ENCODE assay signal across 13 cellular contexts in the genomic region with DNA sequence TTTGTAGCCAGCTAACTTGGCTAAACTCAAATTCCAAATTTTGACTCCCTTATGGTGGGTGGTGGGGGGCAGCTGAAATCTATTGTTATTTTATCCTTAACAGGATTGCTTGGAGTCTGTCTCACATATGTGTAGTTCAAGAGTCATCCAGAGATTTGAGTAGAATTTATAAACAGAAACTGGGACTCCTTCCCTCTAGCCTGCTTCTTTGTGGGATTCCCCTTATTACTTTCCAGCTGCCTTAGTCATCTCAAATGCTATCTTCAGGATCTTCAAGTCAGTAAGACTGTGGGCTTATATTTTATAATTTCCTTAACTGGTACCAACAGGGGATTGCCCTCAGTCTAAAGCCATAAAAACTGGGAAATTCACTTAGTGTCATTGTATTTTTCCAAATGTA. TPM values are rescaled to one million over a fixed set of nuclear protein-coding genes. Genes with fewer than 3 reads are reported as not detected.
DNase-seq lines count a peak whose midpoint lies in the region; TF ChIP-seq lines count a peak whose summit lies in the region.
"Had no signal": no experiment of that assay in that cellular context is flagged by ENCODE, and none has a peak within 500 bp of the region (broad histone marks: within the 10 kb centered on the region; RNA-seq: fewer than 3 reads in every experiment).

No MANE protein-coding gene starts in this region.

- no peak for TF ChIP-seq EP300 in stomach (IDR thresholded peaks at IDR 0.05)

- H3K4me3 ChIP-seq in GM23248 (no peak overlapping the region), foreskin fibroblast (ENCODE audit: low read depth in 1 of 2, low read length in 2 of 2) (no peak overlapping the region), smooth muscle cell (no peak overlapping the region), stomach (no peak overlapping the region)
- H3K4me3 ChIP-seq: cardiac muscle cell, right atrium auricular region had no signal

- H3K36me3 ChIP-seq in GM23248 (ENCODE audit: low read depth) (peaks cover 17% of the 10 kb centered on the region; the same call in 1 of the 2 replicates), smooth muscle cell (ENCODE audit: low read depth) (peaks cover 9% of the 10 kb centered on the region), stomach (peaks cover 12 to 76% (median 74%) of the 10 kb centered on the region in 4 donors)

- intact Hi-C loops in stomach (cut with DNase I; ENCODE audit: low total_unique reads) = no loop called here

- H3K4me1 ChIP-seq in GM23248 (ENCODE audit: insufficient read depth) (peaks cover 13% of the 10 kb centered on the region), smooth muscle cell (ENCODE audit: low read depth) (no peaks in the 10 kb centered on the region), stomach (peaks cover 0 to 5% (median 0%) of the 10 kb centered on the region in 4 donors)
- H3K4me1 ChIP-seq: Caco-2, right atrium auricular region had no signal

- no peak for TF ChIP-seq POLR2A in stomach (IDR thresholded peaks at IDR 0.05)

- H2AFZ ChIP-seq in GM23248 = no peak overlapping the region
- H2AFZ ChIP-seq in smooth muscle cell (ENCODE audit: low read depth) = no peak overlapping the region

- H3K4me2 ChIP-seq in GM23248 (ENCODE audit: unreplicated experiment) (no peak overlapping the region), smooth muscle cell (no peak overlapping the region)

- H4K20me1 ChIP-seq in GM23248 (ENCODE audit: insufficient read depth) (no peaks in the 10 kb centered on the region), smooth muscle cell (ENCODE audit: low read depth) (no peaks in the 10 kb centered on the region)

- in situ Hi-C loops in GM23248 (cut with MboI) = no loop called here

- DNase-seq in GM23248 = peak; percentile 81
- DNase-seq in amniotic epithelial cell (ENCODE audit: low read depth) = peak; percentile 87
- peak; percentile 50 to 65 for DNase-seq in foreskin fibroblast
- DNase-seq in smooth muscle cell (lab: John Stamatoyannopoulos, UW; ENCODE audit: unreplicated experiment) = no peak
- DNase-seq in stimulated activated CD4-positive, alpha-beta T cell treated with anti-CD3 and anti-CD28 coated beads, Interleukin-1b, Interleukin-23, amount 100 ng/mL, for 48 hours = no peak
- DNase-seq in H4 (ENCODE audit: low spot score) = no peak
- DNase-seq in stomach = no peak
- DNase-seq in OCI-M2 (lab: John Stamatoyannopoulos, UW; ENCODE audit: unreplicated experiment) = no peak
- DNase-seq: activated CD4-positive, alpha-beta T cell treated with anti-CD3 and anti-CD28 coated beads, Interleukin-2, amount 10 ng/mL, durations not matched to agents 24 days and 14 days; Caco-2 had no signal

- H3K9me3 ChIP-seq in GM23248 (ENCODE audit: low read depth) (no peaks in the 10 kb centered on the region), smooth muscle cell (replicated peaks; ENCODE audit: low read depth) (no peaks in the 10 kb centered on the region), stomach (no peaks in the 10 kb centered on the region)
- H3K9me3 ChIP-seq: Caco-2, right atrium auricular region had no signal

- TF ChIP-seq CTCF in foreskin fibroblast (IDR thresholded peaks at IDR 0.05; ENCODE audit: low read depth, low read length) = no peak
- TF ChIP-seq CTCF in smooth muscle cell (IDR thresholded peaks at IDR 0.05; ENCODE audit: borderline replicate concordance, insufficient read depth, poor library complexity, severe bottlenecking) = no peak
- TF ChIP-seq CTCF in stomach (IDR thresholded peaks at IDR 0.05) = no peak

- H3K9ac ChIP-seq in GM23248 (peak overlapping the region; percentile 25; the same call in 1 of the 2 replicates), smooth muscle cell (ENCODE audit: low read depth) (no peak overlapping the region)

- H3K9me2 ChIP-seq in GM23248 (ENCODE audit: insufficient read depth) = no peaks in the 10 kb centered on the region

- H3K27ac ChIP-seq in GM23248 (peak overlapping the region; percentile 41), smooth muscle cell (ENCODE audit: low read depth) (peak overlapping the region; percentile 51), stomach (peak overlapping the region in 2 of 5 donors; percentile 4 to 7)
- H3K27ac ChIP-seq: cardiac muscle cell, HL-60, right atrium auricular region had no signal

- peaks cover 19% of the 10 kb centered on the region for H3F3A ChIP-seq in GM23248 (ENCODE audit: insufficient read depth)
- no peaks in the 10 kb centered on the region for H3F3A ChIP-seq in smooth muscle cell (ENCODE audit: low read depth)

- H3K27me3 ChIP-seq in GM23248 (replicated peaks; ENCODE audit: insufficient read depth) = no peaks in the 10 kb centered on the region
- no peaks in the 10 kb centered on the region for H3K27me3 ChIP-seq in smooth muscle cell (ENCODE audit: low read depth)
- H3K27me3 ChIP-seq in stomach = no peaks in the 10 kb centered on the region
- H3K27me3 ChIP-seq: cardiac muscle cell, right atrium auricular region had no signal

- no peaks in the 10 kb centered on the region for H3K79me2 ChIP-seq in GM23248 (ENCODE audit: insufficient read depth)
- no peaks in the 10 kb centered on the region for H3K79me2 ChIP-seq in smooth muscle cell (ENCODE audit: low read depth)

RNA-seq across cellular contexts. Expression of a gene that starts 55.5 kb away (rescaled TPM):
- 27.2 and 47.2 TPM in 2 replicates for total RNA-seq in GM23248 (2014; rRNA removed; shearing (Covaris generic))
- polyA plus RNA-seq in GM23248 (2016; fragmentation: Nextera tagmentation; extraction: Ambion mirVana) (32.5 and 33.9 TPM in 2 replicates), smooth muscle cell (20.3 and 26.8 TPM in 2 replicates), stomach (10 to 100 TPM; 12.5 to 21.2 (median 13.8) TPM)
- total RNA-seq in smooth muscle cell (39.8 and 49.8 TPM in 2 replicates), stomach (100 to 1,000 TPM in 1 of 5 donors, 10 to 100 TPM in 3, 1 to 10 TPM in 1; 8.7 to 127 (median 39.8) TPM)
- 74.1 and 97.7 TPM in 2 replicates for total RNA-seq in H4 (2014; rRNA removed; shearing (Covaris generic))

Comparison
In these comparisons a context has a peak if more than half of its experiments do, and no peak if none do; other contexts are left out.
1. DNase-seq: peak in GM23248 (single experiment), amniotic epithelial cell (single experiment) and foreskin fibroblast (2 of 2); none in smooth muscle cell (single experiment), stimulated activated CD4-positive, alpha-beta T cell treated with anti-CD3 and anti-CD28 coated beads, Interleukin-1b, Interleukin-23, amount 100 ng/mL, for 48 hours (single experiment), H4 (single experiment), stomach (single experiment) and OCI-M2 (single experiment).